8 cellular contexts compared by ENCODE assay signal in the genomic region with DNA sequence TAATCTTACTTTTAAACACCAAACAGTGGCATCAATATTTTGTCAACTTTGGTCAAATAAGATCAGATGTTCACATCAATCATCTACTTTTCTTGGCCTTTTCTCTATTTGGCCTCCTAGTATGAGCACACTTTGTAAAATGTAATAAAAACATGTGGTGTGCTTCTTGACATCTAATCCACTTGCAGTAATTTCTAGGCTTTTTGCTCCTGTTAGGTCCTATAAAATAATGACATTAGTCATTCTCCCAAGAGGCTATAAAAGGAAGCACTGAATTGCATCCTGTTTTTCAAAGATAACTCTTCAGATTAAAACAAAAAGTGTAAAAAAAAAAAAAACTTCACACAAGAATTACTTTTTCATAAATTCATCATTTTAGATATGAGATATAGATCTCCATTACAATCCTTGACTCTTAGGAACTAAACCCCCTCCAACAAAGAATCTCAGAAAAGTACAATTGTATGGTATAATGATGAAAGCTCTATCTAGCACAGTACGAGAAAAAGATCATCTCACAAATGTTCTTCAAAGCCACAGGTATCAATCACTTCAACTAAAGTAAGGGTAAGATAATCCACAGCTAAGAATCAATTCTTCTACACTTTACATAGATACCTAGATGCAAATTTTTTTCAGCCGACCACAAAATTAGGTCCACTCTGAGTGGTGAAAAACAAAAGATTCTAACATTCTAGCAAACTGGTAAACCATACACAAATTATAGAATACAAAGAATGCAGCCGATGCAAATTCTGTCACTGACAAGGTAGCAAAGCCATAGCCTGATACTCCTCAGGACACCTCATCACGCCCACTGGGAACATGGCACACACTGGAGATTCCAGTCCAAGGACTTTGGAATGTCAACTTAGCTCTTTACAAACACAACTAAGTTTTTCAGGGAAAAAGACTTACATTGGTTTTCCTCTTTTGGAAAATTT. TPM values are rescaled to one million over a fixed set of nuclear protein-coding genes. Genes with fewer than 3 reads are reported as not detected.
DNase-seq lines count a peak whose midpoint lies in the region; ATAC-seq and TF ChIP-seq lines count a peak whose summit lies in the region.

No MANE protein-coding gene starts in this region.

- H3K36me3 ChIP-seq in HEK293 (ENCODE audit: control insufficient read depth in 2 of 2, insufficient read depth in 1 of 2, low read length in 2 of 2): no peaks in the 10 kb centered on the region
- H3K36me3 ChIP-seq in neuron (ENCODE audit: insufficient read depth, low read length): no peaks in the 10 kb centered on the region

- peak overlapping the region; percentile 92 for H3K4me3 Mint-ChIP-seq in activated T-helper 17 cell treated with anti-CD3 and anti-CD28 coated beads, Interleukin-2, amount 50 U/mL, for 72 hours

- H2AFZ ChIP-seq in neuron (ENCODE audit: low read depth, low read length): no peak overlapping the region

- ATAC-seq in activated T-helper 17 cell treated with anti-CD3 and anti-CD28 coated beads, Interleukin-2, amount 50 U/mL, for 72 hours (replicated peaks): no peak
- ATAC-seq in HG02938 (IDR thresholded peaks at IDR 0.05; ENCODE audit: unreplicated experiment) (no peak), GM18907 (IDR thresholded peaks at IDR 0.05; ENCODE audit: unreplicated experiment) (no peak)

- peak overlapping the region; percentile 93 for H3K27ac Mint-ChIP-seq in activated T-helper 17 cell treated with anti-CD3 and anti-CD28 coated beads, Interleukin-2, amount 50 U/mL, for 72 hours

- peaks cover 77% of the 10 kb centered on the region for H3K36me3 Mint-ChIP-seq in activated T-helper 17 cell treated with anti-CD3 and anti-CD28 coated beads, Interleukin-2, amount 50 U/mL, for 72 hours (ENCODE audit: low read depth)

- DNase-seq in EH (ENCODE audit: low read depth) (peak; percentile 46), NCI-H2196 (lab: John Stamatoyannopoulos, UW; ENCODE audit: unreplicated experiment) (no peak)
- no peak for DNase-seq in effector CD8-positive, alpha-beta T cell (lab: John Stamatoyannopoulos, UW)

- TF ChIP-seq CTCF in HEK293 (tag by site-specific recombination; IDR thresholded peaks at IDR 0.05): no peak

- no peak overlapping the region; the same call in 1 of the 2 replicates for H3K27ac ChIP-seq in HEK293 (ENCODE audit: extremely low read depth, low read depth, low read length)

- H3K9me3 ChIP-seq in HEK293 (ENCODE audit: control insufficient read depth, insufficient read depth, low read depth, low read length) (no peaks in the 10 kb centered on the region), neuron (ENCODE audit: low read length) (no peaks in the 10 kb centered on the region)

- H3K27me3 Mint-ChIP-seq in activated T-helper 17 cell treated with anti-CD3 and anti-CD28 coated beads, Interleukin-2, amount 50 U/mL, for 72 hours: no peaks in the 10 kb centered on the region

- no peaks in the 10 kb centered on the region for H3K9me3 Mint-ChIP-seq in activated T-helper 17 cell treated with anti-CD3 and anti-CD28 coated beads, Interleukin-2, amount 50 U/mL, for 72 hours

- POLR2A ChIA-PET in HEK293 (lab: Yijun Ruan, JAX): no interaction called here

- CTCF ChIA-PET in HEK293 (lab: Yijun Ruan, JAX): interaction anchor here (0.6 to 3.2 kb wide), 19 partner anchors 8 to 307 kb away, joined by 3 to 23 read pairs (median 4); no protein-coding TSS in a partner anchor

- H3K4me3 ChIP-seq in HEK293 (ENCODE audit: low read depth, low read length): no peak overlapping the region
- H3K4me3 ChIP-seq in neuron (ENCODE audit: low read length): peak overlapping the region; percentile 85

- no peaks in the 10 kb centered on the region for H3K27me3 ChIP-seq in neuron (ENCODE audit: insufficient read depth, low read length)

- H3K4me1 Mint-ChIP-seq in activated T-helper 17 cell treated with anti-CD3 and anti-CD28 coated beads, Interleukin-2, amount 50 U/mL, for 72 hours: peaks cover 27% of the 10 kb centered on the region

- peaks cover 23% of the 10 kb centered on the region; the same call in 1 of the 2 replicates for H3K4me1 ChIP-seq in HEK293 (ENCODE audit: control insufficient read depth, insufficient read depth, low read length)
- H3K4me1 ChIP-seq in neuron (ENCODE audit: insufficient read depth, low read length): peaks cover 21% of the 10 kb centered on the region

TF ChIP-seq in HEK293, 187 proteins besides CTCF, POLR2A, EP300 and RAD21 (continues in another document):
- TF ChIP-seq ZNF221 (tag by site-specific recombination; IDR thresholded peaks at IDR 0.05; ENCODE audit: borderline replicate concordance) (no peak), ZEB2 (tag by site-specific recombination; IDR thresholded peaks at IDR 0.05) (0 out of 2 replicates have a peak, but pooled peaks have one; percentile 57), ZNF621 (tag by site-specific recombination; IDR thresholded peaks at IDR 0.05) (no peak), ZBTB8A (tag by site-specific recombination; IDR thresholded peaks at IDR 0.05) (no peak), ZNF626 (tag by site-specific recombination; IDR thresholded peaks at IDR 0.05) (no peak), ZNF174 (tag by site-specific recombination; IDR thresholded peaks at IDR 0.05) (no peak), ZNF555 (tag by site-specific recombination; conservative IDR thresholded peaks at IDR 0.05) (no peak), ZXDB (tag by site-specific recombination; IDR thresholded peaks at IDR 0.05) (peak; percentile 69), ZNF580 (tag by site-specific recombination; IDR thresholded peaks at IDR 0.05) (0 out of 2 replicates have a peak, but pooled peaks have one; percentile 14), SCRT1 (tag by site-specific recombination; IDR thresholded peaks at IDR 0.05; ENCODE audit: borderline replicate concordance) (0 out of 2 replicates have a peak, but pooled peaks have one; percentile 9), ZNF324 (tag by site-specific recombination; IDR thresholded peaks at IDR 0.05) (no peak), ZNF600 (tag by site-specific recombination; IDR thresholded peaks at IDR 0.05) (no peak), ZNF843 (tag by site-specific recombination; IDR thresholded peaks at IDR 0.05) (peak; percentile 58; the same call in 1 of the 2 replicates), ZSCAN18 (tag by site-specific recombination; IDR thresholded peaks at IDR 0.05) (no peak), OSR2 (tag by site-specific recombination; IDR thresholded peaks at IDR 0.05) (peak; percentile 87), PRDM6 (tag by site-specific recombination; IDR thresholded peaks at IDR 0.05) (peak; percentile 98), ZNF140 (tag by site-specific recombination; IDR thresholded peaks at IDR 0.05) (no peak)
- TF ChIP-seq, protein P1, sequence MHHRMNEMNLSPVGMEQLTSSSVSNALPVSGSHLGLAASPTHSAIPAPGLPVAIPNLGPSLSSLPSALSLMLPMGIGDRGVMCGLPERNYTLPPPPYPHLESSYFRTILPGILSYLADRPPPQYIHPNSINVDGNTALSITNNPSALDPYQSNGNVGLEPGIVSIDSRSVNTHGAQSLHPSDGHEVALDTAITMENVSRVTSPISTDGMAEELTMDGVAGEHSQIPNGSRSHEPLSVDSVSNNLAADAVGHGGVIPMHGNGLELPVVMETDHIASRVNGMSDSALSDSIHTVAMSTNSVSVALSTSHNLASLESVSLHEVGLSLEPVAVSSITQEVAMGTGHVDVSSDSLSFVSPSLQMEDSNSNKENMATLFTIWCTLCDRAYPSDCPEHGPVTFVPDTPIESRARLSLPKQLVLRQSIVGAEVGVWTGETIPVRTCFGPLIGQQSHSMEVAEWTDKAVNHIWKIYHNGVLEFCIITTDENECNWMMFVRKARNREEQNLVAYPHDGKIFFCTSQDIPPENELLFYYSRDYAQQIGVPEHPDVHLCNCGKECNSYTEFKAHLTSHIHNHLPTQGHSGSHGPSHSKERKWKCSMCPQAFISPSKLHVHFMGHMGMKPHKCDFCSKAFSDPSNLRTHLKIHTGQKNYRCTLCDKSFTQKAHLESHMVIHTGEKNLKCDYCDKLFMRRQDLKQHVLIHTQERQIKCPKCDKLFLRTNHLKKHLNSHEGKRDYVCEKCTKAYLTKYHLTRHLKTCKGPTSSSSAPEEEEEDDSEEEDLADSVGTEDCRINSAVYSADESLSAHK (tag by site-specific recombination; IDR thresholded peaks at IDR 0.05): peak; percentile 46; the same call in 1 of the 2 replicates

RNA-seq across cellular contexts. Expression of gene BCL2, which starts 2.7 kb away (rescaled TPM):
- total RNA-seq in activated T-helper 17 cell treated with anti-CD3 and anti-CD28 coated beads, Interleukin-2, amount 50 U/mL, for 72 hours: 100 to 1,000 TPM in 1 of 2 donors, 10 to 100 TPM in 1; 95.4 to 269 TPM

RNA-seq across cellular contexts. Expression of gene KDSR, which starts 50.1 kb away (rescaled TPM):
- 100 to 1,000 TPM in 1 of 2 donors, 10 to 100 TPM in 1; 94.8 to 140 TPM for total RNA-seq in activated T-helper 17 cell treated with anti-CD3 and anti-CD28 coated beads, Interleukin-2, amount 50 U/mL, for 72 hours
